In genomic region chr12:119178544-119179334, GRCh38 we compare ENCODE assay signal across 8 cellular contexts. TPM values are rescaled to one million over a fixed set of nuclear protein-coding genes. Genes with fewer than 3 reads are reported as not detected.
DNase-seq lines count a peak whose midpoint lies in the region; ATAC-seq and TF ChIP-seq lines count a peak whose summit lies in the region.

Gene HSPB8, plus strand, starts transcription at chr12:119178931. Its CDS starts 382 bp downstream, at chr12:119179313.

- H3K27ac ChIP-seq in upper lobe of right lung: peak within 1 kb of the TSS; percentile 90

- H3K36me3 ChIP-seq in upper lobe of right lung: no peaks in the 10 kb centered on the region

- H3K27ac Mint-ChIP-seq in activated naive CD8-positive, alpha-beta T cell treated with anti-CD3 and anti-CD28 coated beads, Interleukin-2, amount 50 U/mL, for 24 hours: no peak within 1 kb of the TSS

- no peaks in the 10 kb centered on the region for H3K4me1 Mint-ChIP-seq in activated naive CD8-positive, alpha-beta T cell treated with anti-CD3 and anti-CD28 coated beads, Interleukin-2, amount 50 U/mL, for 24 hours

- no peak within 1 kb of the TSS for H3K4me3 Mint-ChIP-seq in activated naive CD8-positive, alpha-beta T cell treated with anti-CD3 and anti-CD28 coated beads, Interleukin-2, amount 50 U/mL, for 24 hours

- H3K4me1 ChIP-seq in upper lobe of right lung: peaks cover 34% of the 10 kb centered on the region

- H3K27me3 ChIP-seq in upper lobe of right lung: no peaks in the 10 kb centered on the region

- no peaks in the 10 kb centered on the region for H3K9me3 Mint-ChIP-seq in activated naive CD8-positive, alpha-beta T cell treated with anti-CD3 and anti-CD28 coated beads, Interleukin-2, amount 50 U/mL, for 24 hours

- intact Hi-C loops in upper lobe of right lung (cut with DNase I): no loop called here

- H3K36me3 Mint-ChIP-seq in activated naive CD8-positive, alpha-beta T cell treated with anti-CD3 and anti-CD28 coated beads, Interleukin-2, amount 50 U/mL, for 24 hours (ENCODE audit: low read depth): no peaks in the 10 kb centered on the region

- no peaks in the 10 kb centered on the region for H3K9me3 ChIP-seq in upper lobe of right lung

- peak; percentile 96 for ATAC-seq in upper lobe of right lung
- ATAC-seq in activated naive CD8-positive, alpha-beta T cell treated with anti-CD3 and anti-CD28 coated beads, Interleukin-2, amount 50 U/mL, for 24 hours: no peak
- no peak for ATAC-seq in GM21723 (IDR thresholded peaks at IDR 0.05; ENCODE audit: unreplicated experiment)

- H3K27me3 Mint-ChIP-seq in activated naive CD8-positive, alpha-beta T cell treated with anti-CD3 and anti-CD28 coated beads, Interleukin-2, amount 50 U/mL, for 24 hours: peaks cover 7% of the 10 kb centered on the region

- H3K4me3 ChIP-seq in upper lobe of right lung: peak within 1 kb of the TSS; percentile 77

- peak; percentile 70 for DNase-seq in DMS 273 (lab: John Stamatoyannopoulos, UW; ENCODE audit: unreplicated experiment)
- peak; percentile 14 for DNase-seq in NCI-H748 treated with DMSO at 0.1 percent for 48 hours (lab: John Stamatoyannopoulos, UW)
- peak; percentile 54 for DNase-seq in epidermal melanocyte (ENCODE audit: insufficient read length, low spot score)
- DNase-seq in medulla oblongata (ENCODE audit: extremely low spot score): peak; percentile 82
- peak; percentile 95 for DNase-seq in upper lobe of right lung
- DNase-seq in activated naive CD8-positive, alpha-beta T cell treated with anti-CD3 and anti-CD28 coated beads, Interleukin-2, amount 50 U/mL, for 24 hours: no peak
- DNase-seq in middle frontal gyrus (ENCODE audit: extremely low spot score, low spot score): no peak

- no peak for TF ChIP-seq CTCF in upper lobe of right lung (IDR thresholded peaks at IDR 0.05)

RNA-seq across cellular contexts. Expression of gene HSPB8, which starts in this region (rescaled TPM):
- 70.0 TPM for total RNA-seq in upper lobe of right lung

Comparison
In these comparisons a context has a peak if more than half of its experiments do, and no peak if none do; other contexts are left out.
1. DNase-seq: peak in DMS 273 (single experiment), NCI-H748 treated with DMSO at 0.1 percent for 48 hours (single experiment), epidermal melanocyte (single experiment), medulla oblongata (single experiment) and upper lobe of right lung (single experiment); none in activated naive CD8-positive, alpha-beta T cell treated with anti-CD3 and anti-CD28 coated beads, Interleukin-2, amount 50 U/mL, for 24 hours (single experiment) and middle frontal gyrus (single experiment).